Comparison of ENCODE assay signal across 8 cellular contexts in the genomic region with DNA sequence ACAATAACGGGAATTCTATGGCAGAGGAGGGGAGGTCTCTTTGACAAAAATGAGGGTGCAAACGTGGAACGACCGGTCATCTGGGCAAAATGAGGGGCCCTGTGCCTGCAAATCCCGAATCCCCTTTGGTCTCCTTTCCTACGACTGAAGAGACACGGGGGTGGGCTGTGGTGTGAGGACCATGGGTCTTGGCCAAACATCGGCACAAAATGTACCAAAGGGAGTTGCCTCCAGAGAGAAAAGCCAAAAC. TPM values are rescaled to one million over a fixed set of nuclear protein-coding genes. Genes with fewer than 3 reads are reported as not detected.
DNase-seq lines count a peak whose midpoint lies in the region; ATAC-seq and TF ChIP-seq lines count a peak whose summit lies in the region.

No MANE protein-coding gene starts in this region.

- POLR2A ChIA-PET in Caco-2 (lab: Charles Lee): interaction anchor here (0.6 to 0.7 kb wide), 2 partner anchors 66 to 268 kb away, joined by 3 read pairs; a partner anchor contains a TSS

- H3K36me3 ChIP-seq in Caco-2 (ENCODE audit: control insufficient read depth, insufficient read depth, low read length) (no peaks in the 10 kb centered on the region; the same call in 1 of the 2 replicates), mucosa of rectum (ENCODE audit: control insufficient read depth in 2 of 2, insufficient read depth in 2 of 2, low read length in 2 of 2) (peaks cover 0 to 2% of the 10 kb centered on the region in 2 donors)

- peak overlapping the region; percentile 100 for H3K4me3 Mint-ChIP-seq in Caco-2 (ENCODE audit: unreplicated experiment)

- H3K27me3 ChIP-seq in Caco-2 (replicated peaks; ENCODE audit: control insufficient read depth, insufficient read depth, low read length) (no peaks in the 10 kb centered on the region), mucosa of rectum (ENCODE audit: control insufficient read depth in 2 of 2, insufficient read depth in 2 of 2, low read length in 2 of 2) (no peaks in the 10 kb centered on the region)

- H3K4me3 ChIP-seq in Caco-2 (ENCODE audit: low read depth, low read length) (peak overlapping the region; percentile 76), cardiac fibroblast (replicated peaks in 1 of 2; ENCODE audit: low read depth in 2 of 2, low read length in 2 of 2) (peak overlapping the region; percentile 57 to 67), mucosa of rectum (ENCODE audit: low read length in 2 of 2) (peak overlapping the region; percentile 87 to 88)
- H3K4me3 ChIP-seq in Jurkat, Clone E6-1 (ENCODE audit: low read length): peak overlapping the region; percentile 83

- peaks cover 19% of the 10 kb centered on the region for H3K9me3 Mint-ChIP-seq in Caco-2 (ENCODE audit: unreplicated experiment)

- no peak for DNase-seq in Caco-2
- no peak for DNase-seq in Jurkat, Clone E6-1 (ENCODE audit: low read depth, low spot score)
- DNase-seq in cardiac fibroblast (ENCODE audit: low read depth in 2 of 2): no peak
- DNase-seq in DMS153 (lab: John Stamatoyannopoulos, UW): no peak
- DNase-seq in central memory CD4-positive, alpha-beta T cell: no peak
- no peak for DNase-seq in HCEC 1CT

- no peaks in the 10 kb centered on the region for H3K36me3 Mint-ChIP-seq in Caco-2 (ENCODE audit: insufficient read depth, unreplicated experiment)

- peaks cover 15% of the 10 kb centered on the region for H3K4me1 ChIP-seq in Caco-2
- peaks cover 10 to 26% of the 10 kb centered on the region in 2 donors for H3K4me1 ChIP-seq in mucosa of rectum (ENCODE audit: control insufficient read depth in 2 of 2, insufficient read depth in 2 of 2, low read length in 2 of 2)

- no peaks in the 10 kb centered on the region for H3K27me3 Mint-ChIP-seq in Caco-2 (ENCODE audit: insufficient read depth, unreplicated experiment)

- H3K27ac Mint-ChIP-seq in Caco-2 (ENCODE audit: unreplicated experiment): peak overlapping the region; percentile 99

- H3K4me1 Mint-ChIP-seq in Caco-2 (ENCODE audit: low read depth, unreplicated experiment): no peaks in the 10 kb centered on the region

- H3K27ac ChIP-seq in mucosa of rectum (ENCODE audit: low read depth in 2 of 2, low read length in 2 of 2): peak overlapping the region; percentile 89

- intact Hi-C loops in Caco-2 (cut with micrococcal nuclease; ENCODE audit: unreplicated experiment): loop anchor here (1.0 to 10.0 kb wide), 3 partner anchors 40 to 238 kb away; no protein-coding TSS in a partner anchor

- peak overlapping the region; percentile 77 to 89 for H3K9ac ChIP-seq in mucosa of rectum (ENCODE audit: low read depth in 1 of 2, low read length in 2 of 2)

- CTCF ChIA-PET in Caco-2 (lab: Charles Lee): no interaction called here

- TF ChIP-seq CTCF in Caco-2 (IDR thresholded peaks at IDR 0.05; ENCODE audit: insufficient read depth in 1 of 2, low read depth in 1 of 2, low read length in 1 of 2, severe bottlenecking in 1 of 2, unreplicated experiment in 1 of 2): no peak
- TF ChIP-seq CTCF in cardiac fibroblast (IDR thresholded peaks at IDR 0.05; ENCODE audit: low read depth, low read length): no peak

- BruUV-seq in Caco-2 (replicated peaks; lab: Mats Ljungman, UMichigan): no TSS peak

- no peaks in the 10 kb centered on the region for H3K9me3 ChIP-seq in Caco-2
- no peaks in the 10 kb centered on the region for H3K9me3 ChIP-seq in mucosa of rectum (ENCODE audit: control insufficient read depth in 2 of 2, low read length in 2 of 2)

- no peak for ATAC-seq in GM19452 (IDR thresholded peaks at IDR 0.05; ENCODE audit: unreplicated experiment)

RNA-seq across cellular contexts. Expression of a gene that starts 0.5 kb away (rescaled TPM):
- 28.7 and 31.0 TPM in 2 replicates for total RNA-seq in Caco-2 (2022)
- polyA plus RNA-seq in Jurkat, Clone E6-1 (2012; ENCODE audit: insufficient read depth, insufficient read length): 14.7 TPM
